In genomic region chr1:234582626-234583354, GRCh38 we compare ENCODE assay signal across 1 cellular context.
TF ChIP-seq lines count a peak whose summit lies in the region.

No MANE protein-coding gene starts in this region.

TF ChIP-seq in SK-N-SH, 30 proteins besides CTCF, POLR2A, EP300 and RAD21 (continued from another document):
- no peak for TF ChIP-seq ZBTB33 (IDR thresholded peaks at IDR 0.05; ENCODE audit: borderline replicate concordance, low read depth)
